ENCODE assay signal across 8 cellular contexts in the genomic region with DNA sequence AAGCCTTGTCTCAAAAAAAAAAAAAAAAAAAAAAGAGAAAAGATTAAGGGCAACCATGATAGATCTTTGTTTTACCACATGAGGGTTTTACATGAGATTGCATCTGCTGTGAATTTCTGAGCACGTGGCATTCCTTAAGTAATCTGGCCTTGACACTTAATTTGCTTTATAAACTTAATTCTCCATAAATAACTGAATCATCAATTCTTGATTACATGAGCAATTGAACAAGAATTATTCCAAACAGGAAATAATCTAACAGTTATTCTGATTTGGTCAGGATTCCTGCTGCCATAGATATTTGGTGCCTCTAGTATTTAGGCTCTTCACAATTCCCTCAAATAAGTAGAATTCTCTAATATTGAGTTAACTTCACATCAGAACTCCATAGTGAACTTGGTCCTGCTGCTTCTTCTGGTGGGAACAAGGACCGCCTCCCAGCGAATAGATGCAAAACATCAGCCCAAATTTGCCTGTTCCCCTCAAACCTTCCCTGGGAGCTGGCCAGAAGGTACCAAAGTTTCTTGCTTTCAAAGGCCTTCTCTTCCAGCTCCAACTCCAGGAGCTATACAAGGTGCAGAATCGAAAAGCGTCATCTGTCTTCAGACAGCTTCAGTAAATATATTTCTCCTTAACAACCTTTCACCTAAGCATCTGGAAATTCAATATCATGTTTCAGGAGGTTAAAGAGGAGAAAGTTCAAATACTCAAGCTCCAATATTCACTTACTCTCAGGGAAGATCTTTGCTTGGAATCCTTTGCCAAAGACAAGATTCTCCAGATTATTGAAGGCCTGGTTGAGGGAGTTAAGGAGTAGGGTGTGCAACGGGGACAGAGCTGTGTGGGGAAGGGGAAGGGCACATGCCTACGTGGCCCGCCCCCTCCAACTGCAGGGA. TPM values are rescaled to one million over a fixed set of nuclear protein-coding genes. Genes with fewer than 3 reads are reported as not detected.
DNase-seq lines count a peak whose midpoint lies in the region; ATAC-seq and TF ChIP-seq lines count a peak whose summit lies in the region.

No MANE protein-coding gene starts in this region.

- CTCF ChIA-PET in MCF 10A (lab: Yijun Ruan, JAX), result interaction anchor here (0.5 to 14.5 kb wide), 43 partner anchors 8 to 509 kb away, joined by 3 to 380 read pairs (median 6); a partner anchor contains a TSS

- H3K27ac Mint-ChIP-seq in MCF 10A (ENCODE audit: low read depth, unreplicated experiment), result peak overlapping the region; percentile 95

- H3K36me3 ChIP-seq in aorta (ENCODE audit: control insufficient read depth in 1 of 2, insufficient read depth in 2 of 2, low read length in 1 of 2), result peaks cover 0 to 3% of the 10 kb centered on the region in 2 donors

- peaks cover 43% of the 10 kb centered on the region for H3K4me1 Mint-ChIP-seq in MCF 10A (ENCODE audit: insufficient read depth, unreplicated experiment)

- H3K4me3 ChIP-seq in HL-60 (replicated peaks; ENCODE audit: insufficient read depth, low read length) (peak overlapping the region; percentile 94), aorta (ENCODE audit: low read length in 2 of 2) (peak overlapping the region; percentile 68 to 86)

- TF ChIP-seq CTCF in HL-60 (IDR thresholded peaks at IDR 0.05; ENCODE audit: insufficient read depth, low read length), result no peak
- TF ChIP-seq CTCF in MCF 10A (IDR thresholded peaks at IDR 0.05; ENCODE audit: unreplicated experiment), result no peak

- 37 to 38% methylated on average over 8 of the region's 8 CpGs for WGBS in aorta, 2 donors

- H3K36me3 Mint-ChIP-seq in MCF 10A (ENCODE audit: insufficient read depth, unreplicated experiment), result peaks cover 39% of the 10 kb centered on the region

- H3K4me3 Mint-ChIP-seq in MCF 10A (ENCODE audit: unreplicated experiment), result peak overlapping the region; percentile 87

- intact Hi-C loops in MCF 10A (cut with micrococcal nuclease) (loop anchor here (5.0 kb wide), 1 partner anchor 200 kb away; a partner anchor contains a TSS), aorta (cut with DNase I) (no loop called here)

- DNase-seq in HL-60 (ENCODE audit: low read depth in 1 of 2, low spot score in 1 of 2), result no peak
- DNase-seq in MCF 10A (ENCODE audit: unreplicated experiment), result no peak
- DNase-seq in mesenteric fat pad (ENCODE audit: low spot score), result peak; percentile 2
- no peak for DNase-seq in aorta
- DNase-seq in kidney glomerular epithelial cell (lab: John Stamatoyannopoulos, UW), result no peak
- DNase-seq in HUDEP-2 (lab: John Stamatoyannopoulos, UW; ENCODE audit: unreplicated experiment in 76 of 76), result no peak
- DNase-seq in activated gamma-delta T cell treated with Interleukin-2 at 50 U/mL for 16 hours, result no peak

- H3K9me3 ChIP-seq in aorta (ENCODE audit: control insufficient read depth, low read length), result no peaks in the 10 kb centered on the region

- no peaks in the 10 kb centered on the region for H3K27me3 ChIP-seq in HL-60 (ENCODE audit: insufficient read depth, poor library complexity, severe bottlenecking)
- H3K27me3 ChIP-seq in aorta (ENCODE audit: control insufficient read depth in 1 of 2, insufficient read depth in 2 of 2, low read length in 1 of 2), result no peaks in the 10 kb centered on the region

- ATAC-seq in GM18517 (IDR thresholded peaks at IDR 0.05; ENCODE audit: unreplicated experiment) (peak; percentile 15), aorta (ENCODE audit: low FRiP score) (peak; percentile 15)

- no peaks in the 10 kb centered on the region for H3K4me1 ChIP-seq in aorta (ENCODE audit: control insufficient read depth in 1 of 2, insufficient read depth in 2 of 2, low read length in 2 of 2)

- no peaks in the 10 kb centered on the region for H3K9me3 Mint-ChIP-seq in MCF 10A (ENCODE audit: unreplicated experiment)

- no peaks in the 10 kb centered on the region for H3K27me3 Mint-ChIP-seq in MCF 10A (ENCODE audit: insufficient read depth, unreplicated experiment)

- BruUV-seq in MCF 10A (replicated peaks; lab: Mats Ljungman, UMichigan), result TSS peak; percentile 61

- POLR2A ChIA-PET in MCF 10A (lab: Yijun Ruan, JAX), result interaction anchor here (0.6 to 15.7 kb wide), 32 partner anchors 8 to 743 kb away, joined by 3 to 215 read pairs (median 8); a partner anchor contains a TSS

- H3K27ac ChIP-seq in HL-60 (replicated peaks) (peak overlapping the region; percentile 93), aorta (ENCODE audit: low read depth in 1 of 2, low read length in 2 of 2) (peak overlapping the region in 1 of 2 donors; percentile 71)

RNA-seq across cellular contexts. Expression of a gene that starts 1.0 kb away (rescaled TPM):
- total RNA-seq in MCF 10A (2022), result 313 and 383 TPM in 2 replicates
- 155 TPM for total RNA-seq in mesenteric fat pad
- 100 to 1,000 TPM; 136 to 143 TPM for total RNA-seq in aorta
- 100 to 1,000 TPM; 179 to 255 TPM for polyA plus RNA-seq in aorta

RNA-seq across cellular contexts. Expression of a gene that starts 1.6 kb away (rescaled TPM):
- total RNA-seq in MCF 10A (2022) (0.21 and 0.32 TPM in 2 replicates), mesenteric fat pad (0.22 TPM), aorta (1 to 10 TPM; 1.6 to 3.4 TPM)
- polyA plus RNA-seq in aorta, result 1 to 10 TPM in 1 of 2 donors, under 1 TPM in 1; 0.50 to 2.1 TPM

RNA-seq across cellular contexts. Expression of a gene that starts 31.8 kb away (rescaled TPM):
- 79.7 and 86.4 TPM in 2 replicates for total RNA-seq in MCF 10A (2022)
- 76.2 TPM for total RNA-seq in mesenteric fat pad
- total RNA-seq in aorta, result 10 to 100 TPM; 42.4 to 52.4 TPM
- 100 to 1,000 TPM; 162 to 200 TPM for polyA plus RNA-seq in aorta

RNA-seq across cellular contexts. Expression of a gene that starts 35.6 kb away (rescaled TPM):
- total RNA-seq in MCF 10A (2022) (33.0 and 34.4 TPM in 2 replicates), mesenteric fat pad (17.9 TPM), aorta (10 to 100 TPM; 58.9 to 97.9 TPM)
- polyA plus RNA-seq in aorta, result 100 to 1,000 TPM in 1 of 2 donors, 10 to 100 TPM in 1; 21.7 to 195 TPM

RNA-seq across cellular contexts. Expression of a gene that starts 36.4 kb away (rescaled TPM):
- total RNA-seq in MCF 10A (2022), result 64.6 and 67.4 TPM in 2 replicates
- total RNA-seq in mesenteric fat pad, result 40.0 TPM
- total RNA-seq in aorta, result 10 to 100 TPM; 20.3 to 21.3 TPM
- polyA plus RNA-seq in aorta, result 10 to 100 TPM; 26.2 to 52.9 TPM
